8 cellular contexts compared by ENCODE assay signal in the genomic region with DNA sequence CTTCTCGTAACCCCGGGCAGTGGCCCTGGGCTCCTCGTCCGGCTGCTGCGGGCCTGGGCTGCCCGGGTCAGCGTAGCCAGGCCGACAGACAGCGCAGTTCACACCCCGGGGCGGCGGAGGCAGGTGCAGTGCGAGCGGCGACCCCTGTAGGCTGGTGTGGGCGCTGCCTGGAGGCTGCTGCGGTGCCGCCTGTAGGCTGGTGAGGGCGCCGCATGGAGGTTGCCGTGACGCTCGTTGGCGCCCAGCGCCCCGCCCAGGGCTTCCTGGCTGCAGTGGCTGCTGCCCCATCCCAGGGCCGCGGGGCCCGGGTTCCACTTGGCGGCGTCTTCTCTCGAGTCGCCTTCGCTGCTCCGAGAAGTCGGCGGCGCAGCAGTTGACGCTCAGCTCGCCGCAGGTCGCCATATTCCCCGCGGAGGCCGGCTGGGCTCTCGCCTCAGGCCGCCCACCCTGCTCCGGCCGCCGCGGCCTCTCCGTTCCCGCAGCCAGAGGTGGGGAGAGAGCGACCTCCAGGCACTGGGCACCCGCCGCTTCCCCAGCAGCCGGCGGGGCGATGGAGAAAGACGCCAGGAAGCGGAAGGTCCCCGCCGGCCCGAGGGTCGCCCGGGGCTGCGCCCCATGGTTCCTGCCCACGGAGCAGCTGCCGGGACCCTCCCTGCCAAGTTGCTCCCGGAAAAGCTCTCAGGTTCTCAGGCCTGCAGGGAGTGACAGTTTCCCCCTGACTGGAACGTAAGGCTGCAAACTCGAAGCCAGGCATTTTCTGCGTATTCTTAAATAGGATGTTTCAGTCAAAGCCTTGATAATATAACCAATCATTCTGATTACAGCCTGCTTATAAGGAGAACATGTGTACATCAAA. TPM values are rescaled to one million over a fixed set of nuclear protein-coding genes. Genes with fewer than 3 reads are reported as not detected.
DNase-seq lines count a peak whose midpoint lies in the region; ATAC-seq and TF ChIP-seq lines count a peak whose summit lies in the region.
"Not testable (repeated sequence)": the region's sequence is repeated elsewhere in the genome, so short reads cannot be mapped to it uniquely, and the experiment has no call there.

NPIPA3 (plus strand) TSS at position 256 of the 856 bp plus-strand sequence. CDS start 5,533 bp downstream, outside the sequence.

- not testable (repeated sequence) for H3K4me3 ChIP-seq in psoas muscle

- H3K9me3 ChIP-seq in psoas muscle: not testable (repeated sequence)

- TF ChIP-seq POLR2A in GM18505 (IDR thresholded peaks at IDR 0.05; ENCODE audit: borderline replicate concordance, extremely low read depth, insufficient read depth, insufficient read length): not testable (repeated sequence)

- not testable (repeated sequence) for H3K27me3 ChIP-seq in psoas muscle (ENCODE audit: insufficient read depth in 3 of 3, low read length in 2 of 3)

- H3K27ac ChIP-seq in psoas muscle: not testable (repeated sequence)

- WGBS in psoas muscle, 3 donors: no CpG with 5 or more reads among the region's 73 CpGs

- not testable (repeated sequence) for H3K36me3 ChIP-seq in psoas muscle (ENCODE audit: insufficient read depth in 1 of 2, low read depth in 1 of 2)

- H3K4me1 ChIP-seq in psoas muscle: not testable (repeated sequence)

- ATAC-seq in GM18505 (IDR thresholded peaks at IDR 0.05; ENCODE audit: unreplicated experiment) (peak; percentile 90), GM19372 (IDR thresholded peaks at IDR 0.05; ENCODE audit: low read depth, unreplicated experiment) (peak; percentile 98), GM21723 (IDR thresholded peaks at IDR 0.05; ENCODE audit: unreplicated experiment) (peak; percentile 99), HG02970 (IDR thresholded peaks at IDR 0.05; ENCODE audit: low FRiP score, unreplicated experiment) (peak; percentile 95), HG03432 (IDR thresholded peaks at IDR 0.05; ENCODE audit: unreplicated experiment) (peak; percentile 99), Right ventricle myocardium superior (ENCODE audit: poor library complexity) (peak; percentile 100), psoas muscle (peak; percentile 99 to 100 (median 99))
- ATAC-seq in activated CD4-positive, CD25-positive, alpha-beta regulatory T cell treated with anti-CD3 and anti-CD28 coated beads, Interleukin-2, amount 50 U/mL, for 24 hours: peak; percentile 99 to 100

- not testable (repeated sequence) for TF ChIP-seq CTCF in psoas muscle (IDR thresholded peaks at IDR 0.05)

- intact Hi-C loops in Right ventricle myocardium superior (cut with DNase I); psoas muscle (cut with DNase I): not testable (repeated sequence)

- DNase-seq in Right ventricle myocardium superior, psoas muscle: not testable (repeated sequence)

RNA-seq across cellular contexts. Expression of gene NPIPA3, which starts in this region (rescaled TPM):
- total RNA-seq in Right ventricle myocardium superior (0.65 TPM), psoas muscle (1 to 10 TPM; 1.4 to 4.5 (median 2.1) TPM)
- 1 to 10 TPM in 2 of 3 donors, under 1 TPM in 1; 0.90 to 1.6 (median 1.4) TPM for polyA plus RNA-seq in psoas muscle

Comparison
In these comparisons a context has a peak if more than half of its experiments do, and no peak if none do; other contexts are left out.
1. Peak in ATAC-seq in Right ventricle myocardium superior; RNA of the gene not detected or under 1 TPM.